Comparison of ENCODE assay signal across 18 cellular contexts in the genomic region with DNA sequence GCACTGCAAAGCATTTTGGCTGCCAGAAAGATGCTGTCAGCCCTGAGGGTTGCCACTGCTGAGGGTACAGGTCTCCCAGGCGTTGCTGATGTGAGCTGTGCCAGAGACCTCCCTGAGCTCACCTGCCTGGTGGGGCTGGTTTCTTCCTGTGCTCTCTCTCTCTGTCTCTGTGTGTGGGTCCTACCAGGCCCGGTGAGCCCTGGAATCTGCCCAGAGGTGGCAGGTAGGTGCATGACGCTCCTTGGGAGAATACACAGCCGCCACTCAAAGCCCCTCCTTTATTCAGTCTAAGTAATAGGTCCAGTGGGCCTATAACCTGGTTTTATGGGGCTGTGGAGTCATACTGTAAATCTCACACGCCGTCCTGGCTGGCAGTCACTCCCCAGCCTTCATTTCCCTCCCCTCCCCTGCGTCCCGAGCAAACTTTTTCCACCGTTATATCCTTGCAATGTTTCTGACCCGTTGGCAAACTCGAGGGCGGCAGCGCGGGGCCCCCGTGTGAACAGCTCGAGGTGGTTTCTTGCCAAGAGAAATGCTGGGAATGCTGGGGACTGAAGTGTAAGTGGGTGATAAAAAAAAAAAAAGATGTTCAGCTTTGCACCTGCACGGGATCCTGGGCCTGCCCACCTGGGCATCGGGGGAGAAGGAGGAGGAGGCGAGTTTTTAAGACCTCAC.
A peak's percentile ranks its signal among the peaks of the same experiment; 100 is the strongest.
DNase-seq lines count a peak whose midpoint lies in the region; ATAC-seq, FAIRE-seq and TF ChIP-seq lines count a peak whose summit lies in the region.
"Had no signal": no experiment of that assay in that cellular context is flagged by ENCODE, and none has a peak within 500 bp of the region (broad histone marks: within the 10 kb centered on the region; RNA-seq: fewer than 3 reads in every experiment).

No MANE protein-coding gene starts in this region.

- H3K27ac ChIP-seq in neural progenitor cell (no peak overlapping the region), HepG2 (ENCODE audit: extremely low read length, insufficient read depth, low read length) (no peak overlapping the region)
- H3K27ac ChIP-seq: BLaER1 treated with 17β-estradiol and CSF1 and Interleukin-3, amounts not matched to agents 10 nM and 100 nM; KMS-11 had no signal

- H3K36me3 Mint-ChIP-seq in WTC11: no peaks in the 10 kb centered on the region
- H3K36me3 Mint-ChIP-seq in neural progenitor cell: no peaks in the 10 kb centered on the region
- H3K36me3 Mint-ChIP-seq in HFFc6 (ENCODE audit: low read depth): no peaks in the 10 kb centered on the region
- H3K36me3 Mint-ChIP-seq: CD8-positive, alpha-beta memory T cell had no signal

- POLR2A ChIA-PET in HEK293T (lab: Yijun Ruan, JAX): no interaction called here
- POLR2A ChIA-PET in WTC11 (lab: Charles Lee): no interaction called here
- POLR2A ChIA-PET in HepG2 (lab: Yijun Ruan, JAX): no interaction called here

- H3K4me3 Mint-ChIP-seq in WTC11 (no peak overlapping the region), neural progenitor cell (no peak overlapping the region), HFFc6 (no peak overlapping the region)
- H3K4me3 Mint-ChIP-seq: B cell had no signal

- 24% methylated on average over 18 of the region's 19 CpGs for WGBS in HepG2 (ENCODE audit: low lambda C conversion rate)

- H3K27me3 Mint-ChIP-seq in WTC11 (ENCODE audit: low read depth) (no peaks in the 10 kb centered on the region), neural progenitor cell (ENCODE audit: insufficient read depth, low read depth) (no peaks in the 10 kb centered on the region), HFFc6 (ENCODE audit: insufficient read depth) (peaks cover 15% of the 10 kb centered on the region)

- H3K9me3 Mint-ChIP-seq in WTC11 (no peaks in the 10 kb centered on the region), neural progenitor cell (no peaks in the 10 kb centered on the region), HFFc6 (no peaks in the 10 kb centered on the region)

- H3K4me2 ChIP-seq in neural progenitor cell (no peak overlapping the region), HepG2 (ENCODE audit: low read depth, low read length) (no peak overlapping the region)
- H3K4me2 ChIP-seq: BLaER1 treated with 17β-estradiol and CSF1 and Interleukin-3, amounts not matched to agents 10 nM and 100 nM; KMS-11 had no signal

- 0 out of 2 replicates have a peak, but pooled peaks have one; percentile 26 for ATAC-seq in WTC11
- ATAC-seq in HepG2: no peak

- H3K9ac ChIP-seq in neural progenitor cell: no peak overlapping the region
- H3K9ac ChIP-seq in HepG2 (ENCODE audit: insufficient read depth, low read depth, low read length): no peak overlapping the region
- H3K9ac ChIP-seq: BLaER1 treated with 17β-estradiol and CSF1 and Interleukin-3, amounts not matched to agents 10 nM and 100 nM; KMS-11 had no signal

- H3K27me3 ChIP-seq in neural progenitor cell: no peaks in the 10 kb centered on the region
- H3K27me3 ChIP-seq in HepG2 (ENCODE audit: control insufficient read depth in 1 of 2, insufficient read depth in 2 of 2, low read length in 2 of 2): peaks cover 2 to 13% of the 10 kb centered on the region in 2 experiments; a peak in 2 of 5 replicates

- H3K4me1 ChIP-seq in neural progenitor cell: peaks cover 9% of the 10 kb centered on the region
- no peaks in the 10 kb centered on the region for H3K4me1 ChIP-seq in HepG2 (ENCODE audit: insufficient read depth, low read length)
- H3K4me1 ChIP-seq: BLaER1 treated with 17β-estradiol and CSF1 and Interleukin-3, amounts not matched to agents 10 nM and 100 nM; HAP-1 had no signal

- H4K20me1 ChIP-seq in neural progenitor cell (ENCODE audit: low read depth) (no peaks in the 10 kb centered on the region), HepG2 (ENCODE audit: insufficient read depth, low read length) (no peaks in the 10 kb centered on the region)
- H4K20me1 ChIP-seq: BLaER1 treated with 17β-estradiol and CSF1 and Interleukin-3, amounts not matched to agents 10 nM and 100 nM had no signal

- TF ChIP-seq CTCF in WTC11 (IDR thresholded peaks at IDR 0.05) (no peak), neural progenitor cell (IDR thresholded peaks at IDR 0.05) (no peak), HepG2 (CRISPR knock-in tag; IDR thresholded peaks at IDR 0.05) (no peak), HFFc6 (IDR thresholded peaks at IDR 0.05) (no peak)

- no peak overlapping the region for H3K27ac Mint-ChIP-seq in WTC11
- H3K27ac Mint-ChIP-seq in neural progenitor cell: no peak overlapping the region
- H3K27ac Mint-ChIP-seq in HFFc6: no peak overlapping the region
- H3K27ac Mint-ChIP-seq: B cell; CD8-positive, alpha-beta memory T cell had no signal

- no peak overlapping the region for H3K4me3 ChIP-seq in neural progenitor cell
- no peak overlapping the region for H3K4me3 ChIP-seq in HepG2 (replicated peaks in 1 of 3; ENCODE audit: insufficient read depth in 1 of 3, low read depth in 2 of 3, low read length in 3 of 3)
- H3K4me3 ChIP-seq: BLaER1 treated with 17β-estradiol and CSF1 and Interleukin-3, amounts not matched to agents 10 nM and 100 nM; HAP-1 had no signal

- no peak for FAIRE-seq in HepG2 (lab: Jason Lieb, UNC)
- FAIRE-seq: GM12892, HTR-8/SVneo had no signal

- peaks cover 14% of the 10 kb centered on the region for H3K4me1 Mint-ChIP-seq in WTC11
- peaks cover 4% of the 10 kb centered on the region for H3K4me1 Mint-ChIP-seq in neural progenitor cell
- H3K4me1 Mint-ChIP-seq in HFFc6 (ENCODE audit: low read depth): peaks cover 8% of the 10 kb centered on the region

- H2AFZ ChIP-seq in neural progenitor cell (replicated peaks) (peak overlapping the region; percentile 10), HepG2 (ENCODE audit: low read length) (no peak overlapping the region)

- BruUV-seq in HepG2 (replicated peaks; lab: Mats Ljungman, UMichigan): no TSS peak

- no peaks in the 10 kb centered on the region for H3F3A ChIP-seq in neural progenitor cell (ENCODE audit: low read depth)

- DNase-seq in HEK293T (ENCODE audit: extremely low spot score) (no peak), WTC11 (ENCODE audit: low spot score) (no peak), neural progenitor cell (ENCODE audit: low spot score) (no peak), ureter (ENCODE audit: low spot score) (peak; percentile 30), HepG2 (ENCODE audit: low spot score) (no peak), DMS153 (lab: John Stamatoyannopoulos, UW) (no peak), HFFc6 (no peak)
- DNase-seq: CD8-positive, alpha-beta memory T cell; COR-L47; DMS 273 treated with DMSO at 0.1 percent for 48 hours; GDM1; GOT3 had no signal

- no peaks in the 10 kb centered on the region for H3K79me2 ChIP-seq in neural progenitor cell (ENCODE audit: low read depth)
- H3K79me2 ChIP-seq in HepG2 (ENCODE audit: insufficient read depth, low read length): no peaks in the 10 kb centered on the region

- no peaks in the 10 kb centered on the region for H3K9me3 ChIP-seq in neural progenitor cell (ENCODE audit: low read depth)
- no peaks in the 10 kb centered on the region for H3K9me3 ChIP-seq in HepG2 (ENCODE audit: low read length)
- H3K9me3 ChIP-seq: HAP-1 had no signal

- CTCF ChIA-PET in HEK293T (lab: Yijun Ruan, JAX) (no interaction called here), WTC11 (lab: Charles Lee) (no interaction called here), HepG2 (lab: Yijun Ruan, JAX; ENCODE audit: low intra/inter-chr PET ratio, low total read pairs) (no interaction called here)

- in situ Hi-C loops in HepG2 (cut with HindIII; ENCODE audit: extremely low pct_ligation_motif_present, low pct_unique_long_range_greater_than_20kb): no loop called here

- TF ChIP-seq EP300 in HepG2 (IDR thresholded peaks at IDR 0.05; ENCODE audit: low read depth in 2 of 2, low read length in 2 of 2): no peak
- no peak for TF ChIP-seq EP300 in HepG2 (CRISPR knock-in tag; IDR thresholded peaks at IDR 0.05; ENCODE audit: borderline replicate concordance)

- no peak for TF ChIP-seq POLR2A in HepG2 (IDR thresholded peaks at IDR 0.05; ENCODE audit: insufficient read depth in 1 of 2, low read depth in 2 of 2, low read length in 2 of 2)

- H3K36me3 ChIP-seq in neural progenitor cell (no peaks in the 10 kb centered on the region), HepG2 (replicated peaks in 1 of 2; ENCODE audit: control insufficient read depth in 1 of 2, insufficient read depth in 2 of 2, low read length in 2 of 2) (no peaks in the 10 kb centered on the region)
- H3K36me3 ChIP-seq: BLaER1 treated with 17β-estradiol and CSF1 and Interleukin-3, amounts not matched to agents 10 nM and 100 nM; HAP-1 had no signal

- intact Hi-C loops in HepG2 (cut with micrococcal nuclease; ENCODE audit: unreplicated experiment): no loop called here

- no peak for TF ChIP-seq RAD21 in HepG2 (CRISPR knock-in tag; IDR thresholded peaks at IDR 0.05)

TF ChIP-seq in HEK293T, 16 proteins besides CTCF, POLR2A, EP300 and RAD21 (continues in another document):
- TF ChIP-seq, protein P1, sequence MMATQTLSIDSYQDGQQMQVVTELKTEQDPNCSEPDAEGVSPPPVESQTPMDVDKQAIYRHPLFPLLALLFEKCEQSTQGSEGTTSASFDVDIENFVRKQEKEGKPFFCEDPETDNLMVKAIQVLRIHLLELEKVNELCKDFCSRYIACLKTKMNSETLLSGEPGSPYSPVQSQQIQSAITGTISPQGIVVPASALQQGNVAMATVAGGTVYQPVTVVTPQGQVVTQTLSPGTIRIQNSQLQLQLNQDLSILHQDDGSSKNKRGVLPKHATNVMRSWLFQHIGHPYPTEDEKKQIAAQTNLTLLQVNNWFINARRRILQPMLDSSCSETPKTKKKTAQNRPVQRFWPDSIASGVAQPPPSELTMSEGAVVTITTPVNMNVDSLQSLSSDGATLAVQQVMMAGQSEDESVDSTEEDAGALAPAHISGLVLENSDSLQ (IDR thresholded peaks at IDR 0.05): peak; percentile 83

TF ChIP-seq in WTC11, 78 proteins besides CTCF, POLR2A, EP300 and RAD21 (continues in another document):
- no peak for TF ChIP-seq RORB (CRISPR knock-in tag; IDR thresholded peaks at IDR 0.05)
